In the genomic region with DNA sequence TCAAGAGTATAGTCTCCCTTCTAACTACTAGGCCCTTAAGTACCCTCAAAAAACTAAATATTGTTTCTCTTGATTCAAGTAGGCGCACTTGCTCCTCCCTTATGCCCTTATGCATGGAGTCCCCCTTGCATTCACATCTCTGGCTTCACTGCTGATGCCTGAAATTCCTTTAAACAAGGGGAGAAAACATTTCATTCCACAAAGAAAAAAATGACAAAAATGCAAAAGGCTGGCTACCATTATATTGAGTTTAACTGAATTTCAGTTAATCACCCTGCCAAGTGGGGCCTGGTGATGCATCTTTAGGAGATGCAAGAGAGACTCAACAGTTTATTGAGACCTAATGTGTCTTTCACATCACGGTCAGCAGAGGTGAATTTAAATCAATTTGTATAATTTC, we compare ENCODE assay signal across 1 cellular context.
TF ChIP-seq lines count a peak whose summit lies in the region.

No MANE protein-coding gene starts in this region.

TF ChIP-seq in SK-N-SH treated with all-trans-retinoic acid at 6 μM for 48 hours, 23 proteins besides CTCF, POLR2A, EP300 and RAD21 (continued from another document):
- TF ChIP-seq, protein P1, sequence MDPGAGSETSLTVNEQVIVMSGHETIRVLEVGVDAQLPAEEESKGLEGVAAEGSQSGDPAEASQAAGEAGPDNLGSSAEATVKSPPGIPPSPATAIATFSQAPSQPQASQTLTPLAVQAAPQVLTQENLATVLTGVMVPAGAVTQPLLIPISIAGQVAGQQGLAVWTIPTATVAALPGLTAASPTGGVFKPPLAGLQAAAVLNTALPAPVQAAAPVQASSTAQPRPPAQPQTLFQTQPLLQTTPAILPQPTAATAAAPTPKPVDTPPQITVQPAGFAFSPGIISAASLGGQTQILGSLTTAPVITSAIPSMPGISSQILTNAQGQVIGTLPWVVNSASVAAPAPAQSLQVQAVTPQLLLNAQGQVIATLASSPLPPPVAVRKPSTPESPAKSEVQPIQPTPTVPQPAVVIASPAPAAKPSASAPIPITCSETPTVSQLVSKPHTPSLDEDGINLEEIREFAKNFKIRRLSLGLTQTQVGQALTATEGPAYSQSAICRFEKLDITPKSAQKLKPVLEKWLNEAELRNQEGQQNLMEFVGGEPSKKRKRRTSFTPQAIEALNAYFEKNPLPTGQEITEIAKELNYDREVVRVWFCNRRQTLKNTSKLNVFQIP (CRISPR knock-in tag; IDR thresholded peaks at IDR 0.05; ENCODE audit: borderline replicate concordance, low read depth) = no peak
TF ChIP-seq in SK-N-SH treated with all-trans-retinoic acid at 6 μM for 48 hours: peak in this region for 0.
